In the genomic region with DNA sequence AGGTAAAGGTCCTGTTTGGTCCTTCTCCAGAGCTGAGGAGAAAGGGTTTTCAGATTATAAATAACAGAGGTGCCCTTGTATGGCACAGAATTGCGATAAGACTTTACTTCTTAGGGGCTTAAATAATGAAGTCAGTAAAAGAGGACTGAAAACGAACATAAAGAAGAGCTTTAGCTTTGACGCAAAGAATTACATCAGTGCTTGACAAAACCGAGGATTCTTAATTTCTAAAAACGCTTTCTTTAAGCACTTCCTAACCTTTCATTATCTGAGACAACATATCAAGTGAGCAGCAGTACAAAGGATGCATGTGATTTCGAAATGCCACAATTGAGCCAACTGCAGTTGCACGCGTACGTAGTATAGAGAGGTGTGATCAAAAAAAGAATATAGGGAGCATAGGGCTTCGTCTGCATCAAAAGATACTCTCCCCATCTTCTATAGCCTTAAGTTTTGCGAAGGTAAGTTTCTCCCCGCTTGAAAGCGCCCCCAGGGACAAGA, we compare ENCODE assay signal across 8 cellular contexts. TPM values are rescaled to one million over a fixed set of nuclear protein-coding genes. Genes with fewer than 3 reads are reported as not detected.
DNase-seq lines count a peak whose midpoint lies in the region; ATAC-seq and TF ChIP-seq lines count a peak whose summit lies in the region.

No MANE protein-coding gene starts in this region.

- H3K4me3 ChIP-seq in HAP-1: peak overlapping the region; percentile 79
- H3K4me3 ChIP-seq in Panc1 (ENCODE audit: low read depth in 2 of 2, low read length in 2 of 2): peak overlapping the region; percentile 79 to 82

- H3K36me3 ChIP-seq in HAP-1 (replicated peaks) (peaks cover 6% of the 10 kb centered on the region), Panc1 (ENCODE audit: control insufficient read depth, insufficient read depth, low read length) (peaks cover 3% of the 10 kb centered on the region)

- H3K36me3 Mint-ChIP-seq in progenitor cell of endocrine pancreas (ENCODE audit: insufficient read depth): peaks cover 5% of the 10 kb centered on the region

- H3K4me3 Mint-ChIP-seq in progenitor cell of endocrine pancreas (ENCODE audit: low read depth): peak overlapping the region; percentile 91

- DNase-seq in HAP-1 (ENCODE audit: low spot score in 2 of 2) (no peak), Panc1 (ENCODE audit: low read depth, low spot score) (peak; percentile 67), epithelial cell of prostate (ENCODE audit: low read depth, low spot score) (no peak), progenitor cell of endocrine pancreas (ENCODE audit: low spot score, unreplicated experiment) (no peak), putamen (ENCODE audit: low spot score) (no peak), GOT3 (lab: John Stamatoyannopoulos, UW) (no peak)

- no peaks in the 10 kb centered on the region for H3K27me3 ChIP-seq in HAP-1 (ENCODE audit: low read depth)
- no peaks in the 10 kb centered on the region; the same call in 1 of the 2 replicates for H3K27me3 ChIP-seq in Panc1 (ENCODE audit: control insufficient read depth, insufficient read depth, low read length)

- POLR2A ChIA-PET in Panc1 (lab: Charles Lee): no interaction called here

- peaks cover 45% of the 10 kb centered on the region for H3K4me1 Mint-ChIP-seq in progenitor cell of endocrine pancreas (ENCODE audit: low read depth)

- peak overlapping the region; percentile 99 for H3K27ac Mint-ChIP-seq in progenitor cell of endocrine pancreas

- H3K27ac ChIP-seq in Panc1 (ENCODE audit: low read length) (peak overlapping the region; percentile 98), epithelial cell of prostate (peak overlapping the region; percentile 98)

- TF ChIP-seq CTCF in Panc1 (IDR thresholded peaks at IDR 0.05): no peak
- TF ChIP-seq CTCF in progenitor cell of endocrine pancreas (IDR thresholded peaks at IDR 0.05; ENCODE audit: unreplicated experiment): no peak

- no TSS peak for BruUV-seq in Panc1 (replicated peaks; lab: Mats Ljungman, UMichigan)

- in situ Hi-C loops in HAP-1 (cut with MboI; ENCODE audit: low sequenced_read_pairs): no loop called here
- in situ Hi-C loops in Panc1 (cut with HindIII; ENCODE audit: low pct_unique_long_range_greater_than_20kb, low sequenced_read_pairs): loop anchor here (5.0 kb wide), 1 partner anchor 44 kb away; no protein-coding TSS in a partner anchor

- peaks cover 3% of the 10 kb centered on the region for H3K9me3 Mint-ChIP-seq in progenitor cell of endocrine pancreas (ENCODE audit: low read depth)

- H3K9me3 ChIP-seq in HAP-1: no peaks in the 10 kb centered on the region; the same call in 1 of the 2 replicates
- H3K9me3 ChIP-seq in Panc1 (ENCODE audit: control insufficient read depth, insufficient read depth, low read depth, low read length): 0 out of 2 replicates have a peak, but pooled peaks cover 5% of the 10 kb centered on the region

- no peaks in the 10 kb centered on the region for H3K27me3 Mint-ChIP-seq in progenitor cell of endocrine pancreas

- CTCF ChIA-PET in Panc1 (lab: Charles Lee): no interaction called here

- H3K4me1 ChIP-seq in HAP-1 (peaks cover 19% of the 10 kb centered on the region), Panc1 (ENCODE audit: control insufficient read depth, insufficient read depth, low read length) (peaks cover 22% of the 10 kb centered on the region)

- intact Hi-C loops in Panc1 (cut with micrococcal nuclease; ENCODE audit: unreplicated experiment): loop anchor here (5.0 kb wide), 1 partner anchor 219 kb away; no protein-coding TSS in a partner anchor

- ATAC-seq in Panc1 (no peak), HG02981 (IDR thresholded peaks at IDR 0.05; ENCODE audit: unreplicated experiment) (no peak), HG03457 (IDR thresholded peaks at IDR 0.05; ENCODE audit: unreplicated experiment) (no peak)

RNA-seq across cellular contexts. Expression of a gene that starts 0.8 kb away (rescaled TPM):
- total RNA-seq in Panc1 (2021; ENCODE audit: unreplicated experiment) (71.0 TPM), progenitor cell of endocrine pancreas (91.3 and 95.3 TPM in 2 replicates)
- polyA plus RNA-seq in Panc1 (2012; ENCODE audit: insufficient read length): 29.3 TPM
